ENCODE assay signal across 1 cellular context in genomic region chr2:37324786-37325624, GRCh38.
TF ChIP-seq lines count a peak whose summit lies in the region.

TSS of gene PRKD3 (minus strand) at chr2:37324833. CDS start at chr2:37316524, 8,309 bp downstream.

TF ChIP-seq in GM12878, 131 proteins besides CTCF, POLR2A, EP300 and RAD21 (continues in another document):
- TF ChIP-seq IKZF1 (conservative IDR thresholded peaks at IDR 0.05) (peak; percentile 91), RELA (IDR thresholded peaks at IDR 0.05; ENCODE audit: borderline replicate concordance, partially characterized antibody) (no peak), CUX1 (IDR thresholded peaks at IDR 0.05; ENCODE audit: insufficient replicate concordance, low read depth, low read length) (no peak), MYB (IDR thresholded peaks at IDR 0.05; ENCODE audit: borderline replicate concordance, low read depth, low read length) (no peak), BCL3 (IDR thresholded peaks at IDR 0.05; ENCODE audit: borderline replicate concordance, insufficient read depth, low read depth, low read length, poor library complexity, severe bottlenecking) (no peak), E2F8 (IDR thresholded peaks at IDR 0.05; ENCODE audit: low read depth, partially characterized antibody) (no peak), SREBF2 (IDR thresholded peaks at IDR 0.05; ENCODE audit: low read length) (no peak), JUNB (IDR thresholded peaks at IDR 0.05) (no peak), SIN3A (IDR thresholded peaks at IDR 0.05; ENCODE audit: low read depth, low read length) (peak; percentile 58; the same call in 1 of the 2 replicates), CREB1 (IDR thresholded peaks at IDR 0.05; ENCODE audit: low read depth) (no peak), RB1 (IDR thresholded peaks at IDR 0.05; ENCODE audit: borderline replicate concordance) (no peak), BMI1 (IDR thresholded peaks at IDR 0.05; ENCODE audit: borderline replicate concordance) (peak; percentile 58; the same call in 1 of the 2 replicates), MEF2B (IDR thresholded peaks at IDR 0.05; ENCODE audit: partially characterized antibody, poor library complexity, severe bottlenecking) (no peak), CEBPB (IDR thresholded peaks at IDR 0.05; ENCODE audit: borderline replicate concordance in 1 of 2, low read depth in 2 of 2, low read length in 2 of 2) (no peak), PAX8 (IDR thresholded peaks at IDR 0.05) (no peak), ATF7 (IDR thresholded peaks at IDR 0.05; ENCODE audit: low read depth) (no peak), NFXL1 (IDR thresholded peaks at IDR 0.05; ENCODE audit: borderline replicate concordance) (no peak), CHD4 (IDR thresholded peaks at IDR 0.05) (no peak), BHLHE40 (IDR thresholded peaks at IDR 0.05; ENCODE audit: borderline replicate concordance in 1 of 2, low read depth in 2 of 2, low read length in 1 of 2) (no peak; a peak in 1 of 4 replicates), ZNF384 (IDR thresholded peaks at IDR 0.05; ENCODE audit: borderline replicate concordance, low read depth, low read length) (no peak), CREM (IDR thresholded peaks at IDR 0.05; ENCODE audit: low read depth) (no peak), NBN (IDR thresholded peaks at IDR 0.05) (peak; percentile 18; the same call in 1 of the 2 replicates), MTA2 (IDR thresholded peaks at IDR 0.05; ENCODE audit: low read depth) (no peak), NFYA (IDR thresholded peaks at IDR 0.05; ENCODE audit: borderline replicate concordance, low read depth, low read length) (no peak), YBX1 (IDR thresholded peaks at IDR 0.05) (no peak), SMARCA5 (IDR thresholded peaks at IDR 0.05) (no peak), POLR2AphosphoS5 (IDR thresholded peaks at IDR 0.05; ENCODE audit: low read length) (no peak), TCF3 (IDR thresholded peaks at IDR 0.05; ENCODE audit: borderline replicate concordance, insufficient read depth, low read depth, low read length) (no peak), ZNF24 (IDR thresholded peaks at IDR 0.05) (no peak), BCL11A (IDR thresholded peaks at IDR 0.05; ENCODE audit: low read depth, low read length) (no peak), EGR1 (IDR thresholded peaks at IDR 0.05; ENCODE audit: borderline replicate concordance in 1 of 2, low read depth in 2 of 2, low read length in 2 of 2) (0 out of 3 replicates have a peak, but pooled peaks of 1 of the 2 experiments have one; percentile 14), NKRF (conservative IDR thresholded peaks at IDR 0.05) (no peak; the same call in 1 of the 2 replicates), RAD51 (IDR thresholded peaks at IDR 0.05) (no peak), ATF3 (IDR thresholded peaks at IDR 0.05; ENCODE audit: borderline replicate concordance, extremely low read depth, low read depth, low read length) (no peak), LARP7 (IDR thresholded peaks at IDR 0.05) (no peak; the same call in 1 of the 2 replicates)
- TF ChIP-seq, protein P1, sequence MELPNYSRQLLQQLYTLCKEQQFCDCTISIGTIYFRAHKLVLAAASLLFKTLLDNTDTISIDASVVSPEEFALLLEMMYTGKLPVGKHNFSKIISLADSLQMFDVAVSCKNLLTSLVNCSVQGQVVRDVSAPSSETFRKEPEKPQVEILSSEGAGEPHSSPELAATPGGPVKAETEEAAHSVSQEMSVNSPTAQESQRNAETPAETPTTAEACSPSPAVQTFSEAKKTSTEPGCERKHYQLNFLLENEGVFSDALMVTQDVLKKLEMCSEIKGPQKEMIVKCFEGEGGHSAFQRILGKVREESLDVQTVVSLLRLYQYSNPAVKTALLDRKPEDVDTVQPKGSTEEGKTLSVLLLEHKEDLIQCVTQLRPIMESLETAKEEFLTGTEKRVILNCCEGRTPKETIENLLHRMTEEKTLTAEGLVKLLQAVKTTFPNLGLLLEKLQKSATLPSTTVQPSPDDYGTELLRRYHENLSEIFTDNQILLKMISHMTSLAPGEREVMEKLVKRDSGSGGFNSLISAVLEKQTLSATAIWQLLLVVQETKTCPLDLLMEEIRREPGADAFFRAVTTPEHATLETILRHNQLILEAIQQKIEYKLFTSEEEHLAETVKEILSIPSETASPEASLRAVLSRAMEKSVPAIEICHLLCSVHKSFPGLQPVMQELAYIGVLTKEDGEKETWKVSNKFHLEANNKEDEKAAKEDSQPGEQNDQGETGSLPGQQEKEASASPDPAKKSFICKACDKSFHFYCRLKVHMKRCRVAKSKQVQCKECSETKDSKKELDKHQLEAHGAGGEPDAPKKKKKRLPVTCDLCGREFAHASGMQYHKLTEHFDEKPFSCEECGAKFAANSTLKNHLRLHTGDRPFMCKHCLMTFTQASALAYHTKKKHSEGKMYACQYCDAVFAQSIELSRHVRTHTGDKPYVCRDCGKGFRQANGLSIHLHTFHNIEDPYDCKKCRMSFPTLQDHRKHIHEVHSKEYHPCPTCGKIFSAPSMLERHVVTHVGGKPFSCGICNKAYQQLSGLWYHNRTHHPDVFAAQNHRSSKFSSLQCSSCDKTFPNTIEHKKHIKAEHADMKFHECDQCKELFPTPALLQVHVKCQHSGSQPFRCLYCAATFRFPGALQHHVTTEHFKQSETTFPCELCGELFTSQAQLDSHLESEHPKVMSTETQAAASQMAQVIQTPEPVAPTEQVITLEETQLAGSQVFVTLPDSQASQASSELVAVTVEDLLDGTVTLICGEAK (IDR thresholded peaks at IDR 0.05; ENCODE audit: borderline replicate concordance): no peak
- TF ChIP-seq, protein P2, sequence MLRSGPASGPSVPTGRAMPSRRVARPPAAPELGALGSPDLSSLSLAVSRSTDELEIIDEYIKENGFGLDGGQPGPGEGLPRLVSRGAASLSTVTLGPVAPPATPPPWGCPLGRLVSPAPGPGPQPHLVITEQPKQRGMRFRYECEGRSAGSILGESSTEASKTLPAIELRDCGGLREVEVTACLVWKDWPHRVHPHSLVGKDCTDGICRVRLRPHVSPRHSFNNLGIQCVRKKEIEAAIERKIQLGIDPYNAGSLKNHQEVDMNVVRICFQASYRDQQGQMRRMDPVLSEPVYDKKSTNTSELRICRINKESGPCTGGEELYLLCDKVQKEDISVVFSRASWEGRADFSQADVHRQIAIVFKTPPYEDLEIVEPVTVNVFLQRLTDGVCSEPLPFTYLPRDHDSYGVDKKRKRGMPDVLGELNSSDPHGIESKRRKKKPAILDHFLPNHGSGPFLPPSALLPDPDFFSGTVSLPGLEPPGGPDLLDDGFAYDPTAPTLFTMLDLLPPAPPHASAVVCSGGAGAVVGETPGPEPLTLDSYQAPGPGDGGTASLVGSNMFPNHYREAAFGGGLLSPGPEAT (IDR thresholded peaks at IDR 0.05; ENCODE audit: low read depth): 0 out of 2 replicates have a peak, but pooled peaks have one; percentile 22
- TF ChIP-seq, protein P3, sequence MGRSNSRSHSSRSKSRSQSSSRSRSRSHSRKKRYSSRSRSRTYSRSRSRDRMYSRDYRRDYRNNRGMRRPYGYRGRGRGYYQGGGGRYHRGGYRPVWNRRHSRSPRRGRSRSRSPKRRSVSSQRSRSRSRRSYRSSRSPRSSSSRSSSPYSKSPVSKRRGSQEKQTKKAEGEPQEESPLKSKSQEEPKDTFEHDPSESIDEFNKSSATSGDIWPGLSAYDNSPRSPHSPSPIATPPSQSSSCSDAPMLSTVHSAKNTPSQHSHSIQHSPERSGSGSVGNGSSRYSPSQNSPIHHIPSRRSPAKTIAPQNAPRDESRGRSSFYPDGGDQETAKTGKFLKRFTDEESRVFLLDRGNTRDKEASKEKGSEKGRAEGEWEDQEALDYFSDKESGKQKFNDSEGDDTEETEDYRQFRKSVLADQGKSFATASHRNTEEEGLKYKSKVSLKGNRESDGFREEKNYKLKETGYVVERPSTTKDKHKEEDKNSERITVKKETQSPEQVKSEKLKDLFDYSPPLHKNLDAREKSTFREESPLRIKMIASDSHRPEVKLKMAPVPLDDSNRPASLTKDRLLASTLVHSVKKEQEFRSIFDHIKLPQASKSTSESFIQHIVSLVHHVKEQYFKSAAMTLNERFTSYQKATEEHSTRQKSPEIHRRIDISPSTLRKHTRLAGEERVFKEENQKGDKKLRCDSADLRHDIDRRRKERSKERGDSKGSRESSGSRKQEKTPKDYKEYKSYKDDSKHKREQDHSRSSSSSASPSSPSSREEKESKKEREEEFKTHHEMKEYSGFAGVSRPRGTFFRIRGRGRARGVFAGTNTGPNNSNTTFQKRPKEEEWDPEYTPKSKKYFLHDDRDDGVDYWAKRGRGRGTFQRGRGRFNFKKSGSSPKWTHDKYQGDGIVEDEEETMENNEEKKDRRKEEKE (IDR thresholded peaks at IDR 0.05): no peak
